ENCODE assay signal across 25 cellular contexts in genomic region chr11:104487035-104487775, GRCh38.
A peak's percentile ranks its signal among the peaks of the same experiment; 100 is the strongest.
DNase-seq lines count a peak whose midpoint lies in the region; ATAC-seq lines count a peak whose summit lies in the region.
"Had no signal": no experiment of that assay in that cellular context is flagged by ENCODE, and none has a peak within 500 bp of the region (broad histone marks: within the 10 kb centered on the region; RNA-seq: fewer than 3 reads in every experiment).

No MANE protein-coding gene starts in this region.

- peaks cover 20 to 21% of the 10 kb centered on the region in 2 donors for H3K9me3 Mint-ChIP-seq in stimulated activated naive B cell treated with anti-CD40 and anti-IgM and Interleukin-4, amounts not matched to agents 10 μg/mL and 1 μg/mL and 100 μg/mL, for 72 hours
- peaks cover 35% of the 10 kb centered on the region for H3K9me3 Mint-ChIP-seq in activated CD4-positive, alpha-beta memory T cell treated with anti-CD3 and anti-CD28 coated beads for 36 hours

- no peaks in the 10 kb centered on the region for H3K36me3 Mint-ChIP-seq in stimulated activated naive B cell treated with anti-CD40 and anti-IgM and Interleukin-4, amounts not matched to agents 10 μg/mL and 1 μg/mL and 100 μg/mL, for 72 hours
- peaks cover 6% of the 10 kb centered on the region for H3K36me3 Mint-ChIP-seq in activated CD4-positive, alpha-beta memory T cell treated with anti-CD3 and anti-CD28 coated beads for 36 hours

- no peak overlapping the region for H3K27ac Mint-ChIP-seq in stimulated activated naive B cell treated with anti-CD40 and anti-IgM and Interleukin-4, amounts not matched to agents 10 μg/mL and 1 μg/mL and 100 μg/mL, for 72 hours
- no peak overlapping the region for H3K27ac Mint-ChIP-seq in activated CD4-positive, alpha-beta memory T cell treated with anti-CD3 and anti-CD28 coated beads for 36 hours
- H3K27ac Mint-ChIP-seq: activated B cell treated with CpG ODN at 0.5 μM for 24 hours; activated naive CD8-positive, alpha-beta T cell; activated T-helper 17 cell treated with anti-CD3 and anti-CD28 coated beads, Interleukin-2, amount 50 U/mL, for 72 hours; B cell; GM23338; T-helper 2 cell treated with Interferon-gamma antibody and Interleukin-4, amounts not matched to agents 5 μg/mL and 100 μg/mL, for 36 hours had no signal

- POLR2A ChIA-PET in activated CD4-positive, alpha-beta memory T cell treated with anti-CD3 and anti-CD28 coated beads for 36 hours (lab: Charles Lee), result no interaction called here

- no peak overlapping the region for H4K8ac ChIP-seq in mesenchymal stem cell (ENCODE audit: low read length)

- H3K9ac ChIP-seq in mesenchymal stem cell (ENCODE audit: low read length), result no peak overlapping the region

- no peak overlapping the region for H3K4me3 ChIP-seq in mesenchymal stem cell (ENCODE audit: insufficient read depth in 1 of 2, low read depth in 1 of 2, low read length in 2 of 2)
- no peak overlapping the region for H3K4me3 ChIP-seq in MG63
- H3K4me3 ChIP-seq: GM12878, GM23338, psoas muscle had no signal

- no peak overlapping the region for H3K4ac ChIP-seq in mesenchymal stem cell (ENCODE audit: low read depth in 1 of 2, low read length in 2 of 2)

- ATAC-seq in stimulated activated naive B cell treated with anti-CD40 and anti-IgM and Interleukin-4, amounts not matched to agents 10 μg/mL and 1 μg/mL and 100 μg/mL, for 72 hours (replicated peaks), result no peak
- ATAC-seq: activated T-helper 17 cell treated with anti-CD3 and anti-CD28 coated beads, Interleukin-2, amount 50 U/mL, for 72 hours; GM12878; GM23338; psoas muscle had no signal

- no peak overlapping the region for H3K27ac ChIP-seq in mesenchymal stem cell (ENCODE audit: low read length, poor library complexity, severe bottlenecking)
- H3K27ac ChIP-seq: psoas muscle, RWPE1 had no signal

- no peak overlapping the region for H2AK5ac ChIP-seq in mesenchymal stem cell (ENCODE audit: low read length, severe bottlenecking)

- no peak overlapping the region for H3K4me3 Mint-ChIP-seq in stimulated activated naive B cell treated with anti-CD40 and anti-IgM and Interleukin-4, amounts not matched to agents 10 μg/mL and 1 μg/mL and 100 μg/mL, for 72 hours
- no peak overlapping the region for H3K4me3 Mint-ChIP-seq in activated CD4-positive, alpha-beta memory T cell treated with anti-CD3 and anti-CD28 coated beads for 36 hours
- H3K4me3 Mint-ChIP-seq: activated B cell treated with CpG ODN at 0.5 μM for 24 hours; activated naive CD8-positive, alpha-beta T cell; activated T-helper 17 cell treated with anti-CD3 and anti-CD28 coated beads, Interleukin-2, amount 50 U/mL, for 72 hours; B cell; GM23338; neural crest cell; T-helper 2 cell treated with Interferon-gamma antibody and Interleukin-4, amounts not matched to agents 5 μg/mL and 100 μg/mL, for 36 hours had no signal

- no peaks in the 10 kb centered on the region for H3K27me3 Mint-ChIP-seq in stimulated activated naive B cell treated with anti-CD40 and anti-IgM and Interleukin-4, amounts not matched to agents 10 μg/mL and 1 μg/mL and 100 μg/mL, for 72 hours
- H3K27me3 Mint-ChIP-seq in activated CD4-positive, alpha-beta memory T cell treated with anti-CD3 and anti-CD28 coated beads for 36 hours, result peaks cover 5% of the 10 kb centered on the region
- H3K27me3 Mint-ChIP-seq: activated B cell treated with CpG ODN at 0.5 μM for 24 hours; activated naive CD8-positive, alpha-beta T cell; B cell had no signal

- H2BK12ac ChIP-seq in mesenchymal stem cell (ENCODE audit: low read length in 2 of 2), result no peak overlapping the region

- H4K91ac ChIP-seq in mesenchymal stem cell (ENCODE audit: low read length), result no peak overlapping the region

- no peak overlapping the region for H3K4me2 ChIP-seq in mesenchymal stem cell (ENCODE audit: low read length, poor library complexity, severe bottlenecking)
- H3K4me2 ChIP-seq: GM23338 had no signal

- CTCF ChIA-PET in activated CD4-positive, alpha-beta memory T cell treated with anti-CD3 and anti-CD28 coated beads for 36 hours (lab: Charles Lee), result no interaction called here

- peak; percentile 3 for DNase-seq in NCI-H345 (lab: John Stamatoyannopoulos, UW)
- no peak for DNase-seq in NCI-H345 treated with DMSO at 0.1 percent for 48 hours (lab: John Stamatoyannopoulos, UW; ENCODE audit: unreplicated experiment)
- peak; percentile 53 for DNase-seq in amniotic epithelial cell (ENCODE audit: low read depth)
- DNase-seq in mesenchymal stem cell, result peak; percentile 28
- no peak for DNase-seq in stimulated activated naive B cell treated with anti-CD40 and anti-IgM and Interleukin-4, amounts not matched to agents 10 μg/mL and 1 μg/mL and 100 μg/mL, for 72 hours
- no peak for DNase-seq in islet precursor cell
- no peak for DNase-seq in MG63
- no peak for DNase-seq in activated CD4-positive, alpha-beta memory T cell treated with anti-CD3 and anti-CD28 coated beads for 36 hours
- DNase-seq: activated B cell treated with CpG ODN at 0.5 μM for 24 hours; activated CD8-positive, alpha-beta memory T cell treated with anti-CD3 and anti-CD28 coated beads, Interleukin-2, amount 50 U/mL, for 4 hours; cerebellar nuclear complex; foreskin melanocyte; KG1; NCI-H1694; NCI-H774; psoas muscle; trophoblast cell had no signal

- no peak overlapping the region for H3K23ac ChIP-seq in mesenchymal stem cell (ENCODE audit: low read length in 2 of 2)

- no peak overlapping the region for H2BK120ac ChIP-seq in mesenchymal stem cell (ENCODE audit: low read depth, low read length)

- H3K14ac ChIP-seq in mesenchymal stem cell (ENCODE audit: low read length in 2 of 2), result no peak overlapping the region

- no peak overlapping the region for H2AFZ ChIP-seq in mesenchymal stem cell (ENCODE audit: low read depth, low read length)
- H2AFZ ChIP-seq: GM23338 had no signal

- H3K9me3 ChIP-seq in mesenchymal stem cell (ENCODE audit: control insufficient read depth, low read length), result peaks cover 39% of the 10 kb centered on the region
- 0 out of 2 replicates have a peak, but pooled peaks cover 2% of the 10 kb centered on the region for H3K9me3 ChIP-seq in MG63

- intact Hi-C loops in activated CD4-positive, alpha-beta memory T cell treated with anti-CD3 and anti-CD28 coated beads for 36 hours (cut with micrococcal nuclease), result no loop called here

- no peak overlapping the region for H3K18ac ChIP-seq in mesenchymal stem cell (ENCODE audit: low read depth in 1 of 2, low read length in 2 of 2)

- no peak overlapping the region for H2BK15ac ChIP-seq in mesenchymal stem cell (ENCODE audit: low read depth, poor library complexity, severe bottlenecking)

- H3K27me3 ChIP-seq in mesenchymal stem cell (ENCODE audit: control insufficient read depth in 1 of 2, insufficient read depth in 1 of 2, low read length in 2 of 2) (no peaks in the 10 kb centered on the region), MG63 (no peaks in the 10 kb centered on the region)

- no peaks in the 10 kb centered on the region for H3K36me3 ChIP-seq in mesenchymal stem cell (ENCODE audit: control insufficient read depth in 1 of 2, insufficient read depth in 2 of 2, low read depth in 1 of 2, low read length in 2 of 2)
- H3K36me3 ChIP-seq in MG63, result no peaks in the 10 kb centered on the region

- no peak overlapping the region for H2BK5ac ChIP-seq in mesenchymal stem cell (ENCODE audit: low read depth, low read length, poor library complexity, severe bottlenecking)

- 85% methylated on average over 3 of the region's 3 CpGs for WGBS in mesenchymal stem cell

- no peaks in the 10 kb centered on the region for H3K79me1 ChIP-seq in mesenchymal stem cell (replicated peaks; ENCODE audit: low read length, poor library complexity, severe bottlenecking)

- no peaks in the 10 kb centered on the region for H3K4me1 Mint-ChIP-seq in stimulated activated naive B cell treated with anti-CD40 and anti-IgM and Interleukin-4, amounts not matched to agents 10 μg/mL and 1 μg/mL and 100 μg/mL, for 72 hours
- no peaks in the 10 kb centered on the region for H3K4me1 Mint-ChIP-seq in activated CD4-positive, alpha-beta memory T cell treated with anti-CD3 and anti-CD28 coated beads for 36 hours (ENCODE audit: low read depth)
- H3K4me1 Mint-ChIP-seq: activated B cell treated with CpG ODN at 0.5 μM for 24 hours; activated T-helper 17 cell treated with anti-CD3 and anti-CD28 coated beads, Interleukin-2, amount 50 U/mL, for 72 hours; B cell; GM23338; neural crest cell had no signal

- no peaks in the 10 kb centered on the region for H3K4me1 ChIP-seq in mesenchymal stem cell (ENCODE audit: control insufficient read depth, insufficient read depth, low read depth, low read length)
- H3K4me1 ChIP-seq: psoas muscle had no signal

Comparison
In these comparisons a context has a peak if more than half of its experiments do, and no peak if none do; other contexts are left out.
1. DNase-seq: peak in NCI-H345 (single experiment), amniotic epithelial cell (single experiment) and mesenchymal stem cell (single experiment); none in NCI-H345 treated with DMSO at 0.1 percent for 48 hours (single experiment), stimulated activated naive B cell treated with anti-CD40 and anti-IgM and Interleukin-4, amounts not matched to agents 10 μg/mL and 1 μg/mL and 100 μg/mL, for 72 hours (single experiment), islet precursor cell (single experiment), MG63 (single experiment) and activated CD4-positive, alpha-beta memory T cell treated with anti-CD3 and anti-CD28 coated beads for 36 hours (single experiment).